ENCODE assay signal across 11 cellular contexts in genomic region chr13:114025432-114026127, GRCh38. TPM values are rescaled to one million over a fixed set of nuclear protein-coding genes. Genes with fewer than 3 reads are reported as not detected.
DNase-seq lines count a peak whose midpoint lies in the region; ATAC-seq and TF ChIP-seq lines count a peak whose summit lies in the region.
"Had no signal": no experiment of that assay in that cellular context is flagged by ENCODE, and none has a peak within 500 bp of the region (broad histone marks: within the 10 kb centered on the region; RNA-seq: fewer than 3 reads in every experiment).

No MANE protein-coding gene starts in this region.

- no peaks in the 10 kb centered on the region for H3K27me3 Mint-ChIP-seq in activated naive CD8-positive, alpha-beta T cell
- no peaks in the 10 kb centered on the region for H3K27me3 Mint-ChIP-seq in activated naive CD8-positive, alpha-beta T cell treated with anti-CD3 and anti-CD28 coated beads, Interleukin-2, amount 50 U/mL, for 24 hours
- H3K27me3 Mint-ChIP-seq: CD4-positive, alpha-beta T cell had no signal

- H3K27ac ChIP-seq in body of pancreas (no peak overlapping the region), mesodermal cell (ENCODE audit: low read depth, low read length, severe bottlenecking) (peak overlapping the region; percentile 16), uterus (peak overlapping the region in 1 of 2 donors; percentile 54)
- H3K27ac ChIP-seq: right lobe of liver had no signal

- ATAC-seq in activated naive CD8-positive, alpha-beta T cell treated with anti-CD3 and anti-CD28 coated beads, Interleukin-2, amount 50 U/mL, for 24 hours = no peak
- ATAC-seq in body of pancreas = peak; percentile 31
- ATAC-seq in GM21390 (IDR thresholded peaks at IDR 0.05; ENCODE audit: unreplicated experiment) = no peak

- no peaks in the 10 kb centered on the region for H3K36me3 ChIP-seq in body of pancreas (replicated peaks in 1 of 2; ENCODE audit: insufficient read depth in 1 of 2, low read depth in 2 of 2)
- H3K36me3 ChIP-seq in mesodermal cell (ENCODE audit: control insufficient read depth, insufficient read depth, low read length) = peaks cover 85% of the 10 kb centered on the region
- H3K36me3 ChIP-seq in uterus = no peaks in the 10 kb centered on the region
- H3K36me3 ChIP-seq: right lobe of liver had no signal

- DNase-seq in activated naive CD8-positive, alpha-beta T cell treated with anti-CD3 and anti-CD28 coated beads, Interleukin-2, amount 50 U/mL, for 24 hours = no peak
- no peak for DNase-seq in body of pancreas
- peak; percentile 58 to 59 for DNase-seq in uterus
- DNase-seq in NCI-H1694 treated with DMSO at 0.1 percent for 48 hours (lab: John Stamatoyannopoulos, UW) = no peak
- DNase-seq in GF-D8 (lab: John Stamatoyannopoulos, UW) = no peak
- DNase-seq: CD4-positive, alpha-beta T cell; OCI-M1 had no signal

- no peaks in the 10 kb centered on the region for H3K9me3 ChIP-seq in body of pancreas
- no peaks in the 10 kb centered on the region for H3K9me3 ChIP-seq in mesodermal cell (ENCODE audit: control insufficient read depth, low read length)
- H3K9me3 ChIP-seq in uterus = no peaks in the 10 kb centered on the region
- H3K9me3 ChIP-seq: right lobe of liver had no signal

- no peaks in the 10 kb centered on the region for H3K36me3 Mint-ChIP-seq in activated naive CD8-positive, alpha-beta T cell
- H3K36me3 Mint-ChIP-seq in activated naive CD8-positive, alpha-beta T cell treated with anti-CD3 and anti-CD28 coated beads, Interleukin-2, amount 50 U/mL, for 24 hours (ENCODE audit: low read depth) = peaks cover 24% of the 10 kb centered on the region

- H3K27ac Mint-ChIP-seq in activated naive CD8-positive, alpha-beta T cell = peak overlapping the region; percentile 64
- H3K27ac Mint-ChIP-seq in activated naive CD8-positive, alpha-beta T cell treated with anti-CD3 and anti-CD28 coated beads, Interleukin-2, amount 50 U/mL, for 24 hours = no peak overlapping the region
- H3K27ac Mint-ChIP-seq: CD4-positive, alpha-beta T cell had no signal

- no peak for TF ChIP-seq POLR2A in body of pancreas (IDR thresholded peaks at IDR 0.05)
- TF ChIP-seq POLR2A in uterus (IDR thresholded peaks at IDR 0.05) = no peak

- intact Hi-C loops in body of pancreas (cut with DNase I) (no loop called here), uterus (cut with DNase I; ENCODE audit: low total_unique reads) (no loop called here)

- H3K4me1 Mint-ChIP-seq in activated naive CD8-positive, alpha-beta T cell (ENCODE audit: low read depth) = peaks cover 1% of the 10 kb centered on the region
- H3K4me1 Mint-ChIP-seq in activated naive CD8-positive, alpha-beta T cell treated with anti-CD3 and anti-CD28 coated beads, Interleukin-2, amount 50 U/mL, for 24 hours = peaks cover 2% of the 10 kb centered on the region

- H3K4me3 ChIP-seq in body of pancreas (no peak overlapping the region), mesodermal cell (ENCODE audit: extremely low read depth, insufficient read depth, low read length, poor library complexity, severe bottlenecking) (no peak overlapping the region), uterus (no peak overlapping the region)
- H3K4me3 ChIP-seq: right lobe of liver had no signal

- no peaks in the 10 kb centered on the region for H3K9me3 Mint-ChIP-seq in activated naive CD8-positive, alpha-beta T cell (ENCODE audit: low read depth)
- H3K9me3 Mint-ChIP-seq in activated naive CD8-positive, alpha-beta T cell treated with anti-CD3 and anti-CD28 coated beads, Interleukin-2, amount 50 U/mL, for 24 hours = no peaks in the 10 kb centered on the region
- H3K9me3 Mint-ChIP-seq: CD4-positive, alpha-beta T cell had no signal

- no peak for TF ChIP-seq CTCF in body of pancreas (IDR thresholded peaks at IDR 0.05)
- TF ChIP-seq CTCF in uterus (IDR thresholded peaks at IDR 0.05) = peak; percentile 13 to 45 (median 28)

- WGBS in body of pancreas, 2 donors = 35 to 57% methylated on average over 17 to 19 of the region's 19 CpGs
- 70 to 77% methylated on average over 17 of the region's 19 CpGs for WGBS in mesodermal cell (ENCODE audit: insufficient coverage in 2 of 2), 2 experiments

- peaks cover 7% of the 10 kb centered on the region for H3K4me1 ChIP-seq in body of pancreas
- H3K4me1 ChIP-seq in mesodermal cell (ENCODE audit: control insufficient read depth, insufficient read depth, low read length, poor library complexity, severe bottlenecking) = peaks cover 12% of the 10 kb centered on the region
- peaks cover 0 to 6% of the 10 kb centered on the region in 2 donors for H3K4me1 ChIP-seq in uterus
- H3K4me1 ChIP-seq: right lobe of liver had no signal

- H3K27me3 ChIP-seq in body of pancreas = no peaks in the 10 kb centered on the region
- no peaks in the 10 kb centered on the region for H3K27me3 ChIP-seq in uterus
- H3K27me3 ChIP-seq: right lobe of liver had no signal

- H3K4me3 Mint-ChIP-seq in activated naive CD8-positive, alpha-beta T cell = no peak overlapping the region
- no peak overlapping the region for H3K4me3 Mint-ChIP-seq in activated naive CD8-positive, alpha-beta T cell treated with anti-CD3 and anti-CD28 coated beads, Interleukin-2, amount 50 U/mL, for 24 hours
- H3K4me3 Mint-ChIP-seq: CD4-positive, alpha-beta T cell had no signal

RNA-seq across cellular contexts. Expression of gene C13orf46, which starts 51.7 kb away (rescaled TPM):
- 10 to 100 TPM; 28.8 to 38.6 TPM for total RNA-seq in body of pancreas
- polyA plus RNA-seq in mesodermal cell (2013, experiment 1 of 2) = 0.41 TPM
- polyA plus RNA-seq in mesodermal cell (2013, experiment 2 of 2) = 0.35 TPM
- 1 to 10 TPM in 1 of 4 donors, under 1 TPM in 1, not detected in 2; 0.07 to 1.7 TPM for total RNA-seq in uterus

Comparison
In these comparisons a context has a peak if more than half of its experiments do, and no peak if none do; other contexts are left out.
1. DNase-seq: peak in uterus (2 of 2); none in activated naive CD8-positive, alpha-beta T cell treated with anti-CD3 and anti-CD28 coated beads, Interleukin-2, amount 50 U/mL, for 24 hours (single experiment), body of pancreas (0 of 4), NCI-H1694 treated with DMSO at 0.1 percent for 48 hours (single experiment) and GF-D8 (single experiment).
2. CTCF ChIP-seq: peak in uterus (4 of 4); none in body of pancreas (0 of 7).
3. RNA of gene C13orf46, which starts 51.7 kb away (total RNA-seq): 28.8 to 38.6 TPM in body of pancreas; 0.07 to 1.7 TPM in uterus; every median in the first group is over 10 times any median in the second.